In genomic region chr2:234676109-234676858, GRCh38 we compare ENCODE assay signal across 15 cellular contexts.
A peak's percentile ranks its signal among the peaks of the same experiment; 100 is the strongest.
DNase-seq lines count a peak whose midpoint lies in the region; ATAC-seq lines count a peak whose summit lies in the region.
"Had no signal": no experiment of that assay in that cellular context is flagged by ENCODE, and none has a peak within 500 bp of the region (broad histone marks: within the 10 kb centered on the region; RNA-seq: fewer than 3 reads in every experiment).

No MANE protein-coding gene starts in this region.

- ATAC-seq in left lobe of liver (peak; percentile 60), GM19452 (IDR thresholded peaks at IDR 0.05; ENCODE audit: unreplicated experiment) (no peak), GM21360 (IDR thresholded peaks at IDR 0.05; ENCODE audit: unreplicated experiment) (no peak), GM19467 (IDR thresholded peaks at IDR 0.05; ENCODE audit: unreplicated experiment) (no peak)
- ATAC-seq: left lung had no signal

- DNase-seq in COLO668 (lab: John Stamatoyannopoulos, UW; ENCODE audit: unreplicated experiment), result peak; percentile 73
- peak; percentile 94 for DNase-seq in NCI-H1417 treated with DMSO at 0.1 percent for 48 hours (lab: John Stamatoyannopoulos, UW)
- DNase-seq in NCI-H774 (lab: John Stamatoyannopoulos, UW), result peak; percentile 95
- DNase-seq in left lobe of liver (ENCODE audit: low spot score), result no peak
- no peak for DNase-seq in activated CD4-positive, alpha-beta T cell treated with anti-CD3 and anti-CD28 coated beads for 4 hours
- DNase-seq: activated naive CD4-positive, alpha-beta T cell treated with anti-CD3 and anti-CD28 coated beads for 36 hours; DMS 273 treated with DMSO at 0.1 percent for 48 hours; left lung; occipital lobe; Peyer's patch; stimulated activated CD8-positive, alpha-beta memory T cell treated with anti-CD3 and anti-CD28 coated beads, Interleukin-4, amount 100 ng/mL, for 48 hours; upper lobe of left lung had no signal

Comparison
In these comparisons a context has a peak if more than half of its experiments do, and no peak if none do; other contexts are left out.
1. DNase-seq: peak in COLO668 (single experiment), NCI-H1417 treated with DMSO at 0.1 percent for 48 hours (single experiment) and NCI-H774 (single experiment); none in left lobe of liver (single experiment) and activated CD4-positive, alpha-beta T cell treated with anti-CD3 and anti-CD28 coated beads for 4 hours (0 of 2).